8 cellular contexts compared by ENCODE assay signal in genomic region chr4:51842554-51843308, GRCh38. TPM values are rescaled to one million over a fixed set of nuclear protein-coding genes. Genes with fewer than 3 reads are reported as not detected.
DNase-seq lines count a peak whose midpoint lies in the region; ATAC-seq and TF ChIP-seq lines count a peak whose summit lies in the region.

TSS of gene DCUN1D4 (plus strand) at chr4:51843153. CDS start at chr4:51843243, 90 bp downstream.

- WGBS in prostate gland: under 1% methylated on average over 61 of the region's 68 CpGs
- WGBS in urinary bladder: under 1% methylated on average over 68 of the region's 68 CpGs

- H3K27ac ChIP-seq in prostate gland: peak within 1 kb of the TSS; percentile 89 to 93
- peak within 1 kb of the TSS; percentile 97 for H3K27ac ChIP-seq in urinary bladder (ENCODE audit: low read depth)

- H3K4me1 ChIP-seq in prostate gland (replicated peaks): no peaks in the 10 kb centered on the region
- no peaks in the 10 kb centered on the region for H3K4me1 ChIP-seq in urinary bladder (ENCODE audit: insufficient read depth)

- DNase-seq in NCI-H187 treated with DMSO at 0.1 percent for 48 hours (lab: John Stamatoyannopoulos, UW): peak; percentile 96
- DNase-seq in anterior cingulate cortex (lab: John Stamatoyannopoulos, UW): peak; percentile 91 to 100 (median 100)
- DNase-seq in left ventricle myocardium superior: peak; percentile 100
- peak; percentile 100 for DNase-seq in prostate gland (ENCODE audit: low spot score)

- ATAC-seq in GM18499 (IDR thresholded peaks at IDR 0.05; ENCODE audit: insufficient read depth, unreplicated experiment) (peak; percentile 95), HG02943 (IDR thresholded peaks at IDR 0.05; ENCODE audit: low read depth, unreplicated experiment) (peak; percentile 96), left ventricle myocardium superior (peak; percentile 91)

- intact Hi-C loops in T-helper 2 cell treated with Interferon-gamma antibody and Interleukin-4, amounts not matched to agents 100 ng/mL and 5 ng/mL, for 36 hours (cut with micrococcal nuclease): loop anchor here (1.0 to 5.0 kb wide), 4 partner anchors 55 to 1525 kb away; partner anchors contain the start of genes RASL11B, SCFD2 and SGCB
- intact Hi-C loops in left ventricle myocardium superior (cut with micrococcal nuclease): no loop called here
- intact Hi-C loops in prostate gland (cut with DNase I): loop anchor here (5.0 kb wide), 2 partner anchors 55 to 195 kb away; partner anchors contain the start of gene SGCB

- H3K4me3 ChIP-seq in prostate gland: peak within 1 kb of the TSS; percentile 89 to 94
- H3K4me3 ChIP-seq in urinary bladder (ENCODE audit: low read depth, low read length): peak within 1 kb of the TSS; percentile 88

- no peaks in the 10 kb centered on the region for H3K9me3 ChIP-seq in prostate gland

- TF ChIP-seq POLR2A in prostate gland (IDR thresholded peaks at IDR 0.05): peak; percentile 78

- H3K36me3 ChIP-seq in prostate gland (no peaks in the 10 kb centered on the region), urinary bladder (ENCODE audit: insufficient read depth) (no peaks in the 10 kb centered on the region)

- TF ChIP-seq CTCF in prostate gland (IDR thresholded peaks at IDR 0.05): peak; percentile 52 to 93 (median 75)

- no peaks in the 10 kb centered on the region for H3K27me3 ChIP-seq in prostate gland (replicated peaks; ENCODE audit: insufficient read depth)

RNA-seq across cellular contexts. Expression of gene DCUN1D4, which starts in this region (rescaled TPM):
- total RNA-seq in T-helper 2 cell treated with Interferon-gamma antibody and Interleukin-4, amounts not matched to agents 100 ng/mL and 5 ng/mL, for 36 hours: 26.8 and 31.5 TPM in 2 replicates
- total RNA-seq in left ventricle myocardium superior: 43.4 TPM
- 10 to 100 TPM; 23.0 to 49.1 TPM for total RNA-seq in prostate gland
- 80.3 TPM for total RNA-seq in urinary bladder
- 32.3 TPM for polyA plus RNA-seq in urinary bladder

Comparison
In these comparisons a context has a peak if more than half of its experiments do, and no peak if none do; other contexts are left out.
1. Peak in every context shown above with its lines: DNase-seq, ATAC-seq, H3K4me3 ChIP-seq and H3K27ac ChIP-seq.